8 cellular contexts compared by ENCODE assay signal in the genomic region with DNA sequence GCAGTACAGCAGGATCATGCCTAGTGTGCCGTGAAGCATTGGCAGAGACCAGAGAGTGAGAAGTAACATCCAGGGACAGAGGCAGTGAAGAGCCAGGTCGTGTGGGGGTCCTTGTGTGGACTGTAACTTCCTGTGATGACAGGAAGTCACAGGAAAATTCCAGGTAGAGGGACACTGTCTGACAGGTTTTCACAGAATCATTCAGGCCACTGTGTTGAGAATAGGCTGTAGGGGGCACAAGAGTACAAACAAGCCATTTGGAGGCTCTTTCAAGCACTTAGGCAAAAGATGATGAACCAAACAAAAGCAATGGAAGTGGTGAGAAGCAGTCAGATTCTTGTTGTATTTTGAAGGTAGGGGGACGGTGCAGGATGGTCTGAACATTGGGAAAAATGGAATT. TPM values are rescaled to one million over a fixed set of nuclear protein-coding genes. Genes with fewer than 3 reads are reported as not detected.
DNase-seq lines count a peak whose midpoint lies in the region; ATAC-seq and TF ChIP-seq lines count a peak whose summit lies in the region.

No MANE protein-coding gene starts in this region.

- no peak overlapping the region for H3K27ac Mint-ChIP-seq in MCF 10A (ENCODE audit: low read depth, unreplicated experiment)

- no peaks in the 10 kb centered on the region for H4K20me1 ChIP-seq in osteoblast (ENCODE audit: insufficient read depth, low read length)

- H3K4me3 ChIP-seq in breast epithelium (no peak overlapping the region), fibroblast of the aortic adventitia (ENCODE audit: low read depth, low read length) (no peak overlapping the region), osteoblast (ENCODE audit: insufficient read depth, low read length) (no peak overlapping the region)

- no peak overlapping the region for H3K4me2 ChIP-seq in osteoblast (ENCODE audit: insufficient read depth, low read length)

- H3K36me3 Mint-ChIP-seq in MCF 10A (ENCODE audit: insufficient read depth, unreplicated experiment), result no peaks in the 10 kb centered on the region
- no peaks in the 10 kb centered on the region for H3K36me3 Mint-ChIP-seq in activated T-cell treated with anti-CD3 and anti-CD28 coated beads, Interleukin-2, amount 50 U/mL, for 4 hours (ENCODE audit: insufficient read depth)

- no peaks in the 10 kb centered on the region for H3K27me3 ChIP-seq in breast epithelium
- no peaks in the 10 kb centered on the region for H3K27me3 ChIP-seq in osteoblast (ENCODE audit: insufficient read depth, low read length)

- no peak for ATAC-seq in activated T-cell treated with anti-CD3 and anti-CD28 coated beads, Interleukin-2, amount 50 U/mL, for 4 hours
- ATAC-seq in HG03442 (IDR thresholded peaks at IDR 0.05; ENCODE audit: unreplicated experiment), result no peak

- H3K27ac ChIP-seq in breast epithelium (no peak overlapping the region), osteoblast (ENCODE audit: low read depth, low read length) (no peak overlapping the region)

- H3K9me3 ChIP-seq in breast epithelium (no peaks in the 10 kb centered on the region), osteoblast (ENCODE audit: low read depth, low read length) (no peaks in the 10 kb centered on the region)

- no peak for TF ChIP-seq POLR2A in breast epithelium (IDR thresholded peaks at IDR 0.05)

- H3K4me3 Mint-ChIP-seq in MCF 10A (ENCODE audit: unreplicated experiment), result no peak overlapping the region
- no peak overlapping the region for H3K4me3 Mint-ChIP-seq in activated T-cell treated with anti-CD3 and anti-CD28 coated beads, Interleukin-2, amount 50 U/mL, for 4 hours

- intact Hi-C loops in MCF 10A (cut with micrococcal nuclease) (no loop called here), breast epithelium (cut with DNase I; ENCODE audit: low total_unique reads) (no loop called here)

- POLR2A ChIA-PET in MCF 10A (lab: Yijun Ruan, JAX), result interaction anchor here (0.5 kb wide), 1 partner anchor 239 kb away, joined by 5 read pairs; no protein-coding TSS in a partner anchor

- BruUV-seq in MCF 10A (replicated peaks; lab: Mats Ljungman, UMichigan), result no TSS peak

- H3K79me2 ChIP-seq in osteoblast (ENCODE audit: insufficient read depth, low read length), result no peaks in the 10 kb centered on the region

- peak overlapping the region; percentile 70 for H2AFZ ChIP-seq in osteoblast (ENCODE audit: low read length)

- H3K4me1 ChIP-seq in breast epithelium (no peaks in the 10 kb centered on the region), osteoblast (ENCODE audit: insufficient read depth, low read length) (no peaks in the 10 kb centered on the region)

- TF ChIP-seq CTCF in MCF 10A (IDR thresholded peaks at IDR 0.05; ENCODE audit: unreplicated experiment), result peak; percentile 21
- peak in 1 of 3 donors; percentile 16 for TF ChIP-seq CTCF in breast epithelium (IDR thresholded peaks at IDR 0.05)
- peak; percentile 72 for TF ChIP-seq CTCF in fibroblast of the aortic adventitia (IDR thresholded peaks at IDR 0.05; ENCODE audit: insufficient read depth, low read length)
- peak; percentile 57 for TF ChIP-seq CTCF in osteoblast (IDR thresholded peaks at IDR 0.05; ENCODE audit: extremely low read depth, low read depth, low read length)

- DNase-seq in MCF 10A (ENCODE audit: unreplicated experiment) (peak; percentile 17), breast epithelium (ENCODE audit: low spot score in 2 of 2) (no peak), RPMI7951 (ENCODE audit: low read depth) (peak; percentile 1), fibroblast of the aortic adventitia (ENCODE audit: low read depth) (peak; percentile 61), osteoblast (ENCODE audit: insufficient read length, low spot score, missing footprints) (peak; percentile 34), GM19238 (ENCODE audit: insufficient read length, low spot score) (no peak)
- DNase-seq in activated T-cell treated with anti-CD3 and anti-CD28 coated beads, Interleukin-2, amount 50 U/mL, for 4 hours, result no peak

- CTCF ChIA-PET in MCF 10A (lab: Yijun Ruan, JAX), result interaction anchor here (0.6 to 2.2 kb wide), 6 partner anchors 9 to 1298 kb away, joined by 3 to 8 read pairs (median 4); no protein-coding TSS in a partner anchor

- H3K4me1 Mint-ChIP-seq in MCF 10A (ENCODE audit: insufficient read depth, unreplicated experiment), result no peaks in the 10 kb centered on the region
- H3K4me1 Mint-ChIP-seq in activated T-cell treated with anti-CD3 and anti-CD28 coated beads, Interleukin-2, amount 50 U/mL, for 4 hours (ENCODE audit: low read depth), result no peaks in the 10 kb centered on the region

- no peaks in the 10 kb centered on the region for H3K9me3 Mint-ChIP-seq in MCF 10A (ENCODE audit: unreplicated experiment)
- no peaks in the 10 kb centered on the region for H3K9me3 Mint-ChIP-seq in activated T-cell treated with anti-CD3 and anti-CD28 coated beads, Interleukin-2, amount 50 U/mL, for 4 hours

- H3K36me3 ChIP-seq in breast epithelium, result no peaks in the 10 kb centered on the region
- H3K36me3 ChIP-seq in osteoblast (ENCODE audit: insufficient read depth, low read length), result no peaks in the 10 kb centered on the region

- H3K27me3 Mint-ChIP-seq in MCF 10A (ENCODE audit: insufficient read depth, unreplicated experiment), result no peaks in the 10 kb centered on the region
- no peaks in the 10 kb centered on the region for H3K27me3 Mint-ChIP-seq in activated T-cell treated with anti-CD3 and anti-CD28 coated beads, Interleukin-2, amount 50 U/mL, for 4 hours (ENCODE audit: low read depth)

RNA-seq across cellular contexts. Expression of a gene that starts 46.4 kb away (rescaled TPM):
- 1.6 and 1.9 TPM in 2 replicates for total RNA-seq in MCF 10A (2022)
- total RNA-seq in breast epithelium, result 10 to 100 TPM; 15.7 to 54.3 (median 33.8) TPM
- 3.0 and 3.9 TPM in 2 replicates for total RNA-seq in RPMI7951 (2014; rRNA removed; shearing (Covaris generic))
- 1.9 and 9.5 TPM in 2 replicates for total RNA-seq in fibroblast of the aortic adventitia (ENCODE audit: low replicate concordance)
- 11.2 and 14.4 TPM in 2 replicates for total RNA-seq in osteoblast
- 1 to 10 TPM; 5.1 to 7.3 (median 5.4) TPM for total RNA-seq in activated T-cell treated with anti-CD3 and anti-CD28 coated beads, Interleukin-2, amount 50 U/mL, for 4 hours

Comparison
In these comparisons a context has a peak if more than half of its experiments do, and no peak if none do; other contexts are left out.
1. DNase-seq: peak in MCF 10A (single experiment), RPMI7951 (single experiment), fibroblast of the aortic adventitia (single experiment) and osteoblast (single experiment); none in breast epithelium (0 of 2), activated T-cell treated with anti-CD3 and anti-CD28 coated beads, Interleukin-2, amount 50 U/mL, for 4 hours (single experiment) and GM19238 (single experiment).